In the genomic region with DNA sequence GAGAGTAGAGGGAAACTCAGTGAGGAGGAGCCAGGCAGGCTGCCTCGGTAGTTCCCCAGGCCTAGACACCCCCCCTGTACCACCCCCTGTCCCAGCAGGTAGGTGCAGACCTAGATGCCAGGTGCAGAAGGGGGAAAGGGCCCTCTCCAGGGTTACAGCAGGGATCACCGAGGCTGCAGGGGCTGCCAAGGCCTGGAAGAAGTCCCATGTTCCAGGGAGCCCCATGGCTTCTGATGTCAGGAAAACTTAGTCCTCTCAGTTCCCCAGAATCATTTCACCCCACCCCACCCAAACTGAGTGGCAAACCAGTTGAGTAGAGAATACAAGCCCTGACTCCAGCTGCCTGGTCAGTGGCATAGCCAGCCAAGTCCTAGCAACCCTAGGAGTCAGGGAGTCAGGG, we compare ENCODE assay signal across 14 cellular contexts. TPM values are rescaled to one million over a fixed set of nuclear protein-coding genes. Genes with fewer than 3 reads are reported as not detected.
DNase-seq lines count a peak whose midpoint lies in the region; ATAC-seq and TF ChIP-seq lines count a peak whose summit lies in the region.
"Had no signal": no experiment of that assay in that cellular context is flagged by ENCODE, and none has a peak within 500 bp of the region (broad histone marks: within the 10 kb centered on the region; RNA-seq: fewer than 3 reads in every experiment).

No MANE protein-coding gene starts in this region.

- TF ChIP-seq EP300 in SK-N-SH (IDR thresholded peaks at IDR 0.05; ENCODE audit: borderline replicate concordance in 1 of 2, low read depth in 1 of 2, low read length in 1 of 2): no peak

- H3K4me3 ChIP-seq in SK-N-SH (ENCODE audit: low read depth in 2 of 2, low read length in 1 of 2): peak overlapping the region in 1 of 2 experiments; percentile 59; a peak in 1 of 4 replicates
- no peak overlapping the region for H3K4me3 ChIP-seq in thoracic aorta

- H4K20me1 ChIP-seq in SK-N-SH (ENCODE audit: insufficient read depth): no peaks in the 10 kb centered on the region

- H3K9me3 ChIP-seq in SK-N-SH: no peaks in the 10 kb centered on the region
- no peaks in the 10 kb centered on the region for H3K9me3 ChIP-seq in thoracic aorta

- TF ChIP-seq RAD21 in SK-N-SH (IDR thresholded peaks at IDR 0.05; ENCODE audit: low read length): no peak

- CTCF ChIA-PET in SK-N-SH (lab: Yijun Ruan, JAX): interaction anchor here (1.4 to 61.6 kb wide), 6 partner anchors 11 to 75 kb away, joined by 3 to 1375 read pairs (median 125); a partner anchor contains a TSS

- peaks cover 12% of the 10 kb centered on the region for H3K79me2 ChIP-seq in SK-N-SH (ENCODE audit: insufficient read depth)

- H3K27ac ChIP-seq in SK-N-SH (ENCODE audit: low read depth in 2 of 2, low read length in 1 of 2) (peak overlapping the region; percentile 76 to 94; a peak in 3 of 4 replicates), thoracic aorta (peak overlapping the region; percentile 97 to 98)

- WGBS in SK-N-SH (ENCODE audit: low lambda C conversion rate): 77% methylated on average over 1 of the region's 2 CpGs

- H3K27ac Mint-ChIP-seq in brain (peak overlapping the region; percentile 91 to 99 (median 95)), nephron progenitor cell (peak overlapping the region; percentile 97)

- H3K9ac ChIP-seq in SK-N-SH: peak overlapping the region; percentile 90; the same call in 1 of the 2 replicates

- DNase-seq in SK-N-SH (no peak), nephron progenitor cell (no peak), thoracic aorta (ENCODE audit: low spot score) (no peak), mesenteric fat pad (ENCODE audit: low spot score) (no peak), NCI-H774 (lab: John Stamatoyannopoulos, UW) (no peak), OCI-M1 (lab: John Stamatoyannopoulos, UW) (no peak)
- DNase-seq: 8988T; activated CD8-positive, alpha-beta memory T cell treated with anti-CD3 and anti-CD28 coated beads for 24 hours; kidney; NCI-H446 had no signal

- no peak for TF ChIP-seq CTCF in SK-N-SH (IDR thresholded peaks at IDR 0.05)
- TF ChIP-seq CTCF in brain (conservative IDR thresholded peaks at IDR 0.05): no peak
- TF ChIP-seq CTCF in nephron progenitor cell (IDR thresholded peaks at IDR 0.05): no peak
- no peak for TF ChIP-seq CTCF in thoracic aorta (IDR thresholded peaks at IDR 0.05)

- H3K36me3 ChIP-seq in SK-N-SH (replicated peaks in 1 of 2; ENCODE audit: control insufficient read depth in 1 of 2, insufficient read depth in 2 of 2, low read length in 1 of 2) (peaks cover 14 to 27% of the 10 kb centered on the region in 2 experiments), thoracic aorta (peaks cover 25% of the 10 kb centered on the region)

- H3K4me3 Mint-ChIP-seq in brain (peak overlapping the region; percentile 20 to 82 (median 77)), nephron progenitor cell (peak overlapping the region; percentile 65)

- H3K4me1 ChIP-seq in SK-N-SH (ENCODE audit: control insufficient read depth in 1 of 2, insufficient read depth in 2 of 2, low read depth in 1 of 2, low read length in 1 of 2) (peaks cover 26 to 35% of the 10 kb centered on the region in 2 experiments; a peak in 3 of 4 replicates), thoracic aorta (ENCODE audit: control insufficient read depth in 1 of 2, low read depth in 2 of 2) (peaks cover 29 to 68% of the 10 kb centered on the region in 2 donors)

- no peak overlapping the region for H2AFZ ChIP-seq in SK-N-SH (ENCODE audit: low read depth)

- no peaks in the 10 kb centered on the region for H3K27me3 ChIP-seq in SK-N-SH (ENCODE audit: insufficient read depth)
- H3K27me3 ChIP-seq in thoracic aorta (replicated peaks; ENCODE audit: insufficient read depth): no peaks in the 10 kb centered on the region

- ATAC-seq in SK-N-SH treated with all-trans-retinoic acid at 6 μM for 48 hours (no peak), thoracic aorta (ENCODE audit: insufficient number of reproducible peaks, low FRiP score, low read depth) (no peak)

- POLR2A ChIA-PET in SK-N-SH (lab: Yijun Ruan, JAX): no interaction called here

- peaks cover 0 to 5% (median 0%) of the 10 kb centered on the region in 5 experiments for H3K9me3 Mint-ChIP-seq in brain
- H3K9me3 Mint-ChIP-seq in nephron progenitor cell: no peaks in the 10 kb centered on the region

- H3K36me3 Mint-ChIP-seq in brain (peaks cover 16% of the 10 kb centered on the region), nephron progenitor cell (ENCODE audit: low read depth) (peaks cover 11% of the 10 kb centered on the region)

- H3K27me3 Mint-ChIP-seq in brain: no peaks in the 10 kb centered on the region
- H3K27me3 Mint-ChIP-seq in nephron progenitor cell (ENCODE audit: low read depth, poor library complexity): peaks cover 2% of the 10 kb centered on the region

- no peaks in the 10 kb centered on the region for H3K9me2 ChIP-seq in SK-N-SH

- H3K4me2 ChIP-seq in SK-N-SH: peak overlapping the region; percentile 93

- peaks cover 48% of the 10 kb centered on the region for H3F3A ChIP-seq in SK-N-SH (replicated peaks; ENCODE audit: insufficient read depth)

- peaks cover 81% of the 10 kb centered on the region for H3K4me1 Mint-ChIP-seq in brain
- peaks cover 79% of the 10 kb centered on the region for H3K4me1 Mint-ChIP-seq in nephron progenitor cell

TF ChIP-seq in SK-N-SH, 30 proteins besides CTCF, POLR2A, EP300 and RAD21 (continues in another document):
- no peak for TF ChIP-seq ELF1 (IDR thresholded peaks at IDR 0.05)
- TF ChIP-seq TAF1 (IDR thresholded peaks at IDR 0.05; ENCODE audit: borderline replicate concordance, low read depth, low read length): no peak
- TF ChIP-seq GATA2 (CRISPR knock-in tag; IDR thresholded peaks at IDR 0.05): no peak
- TF ChIP-seq MEF2A (IDR thresholded peaks at IDR 0.05; ENCODE audit: borderline replicate concordance, low read depth): no peak
- TF ChIP-seq POLR2AphosphoS5 (IDR thresholded peaks at IDR 0.05; ENCODE audit: low read depth, low read length): no peak
- TF ChIP-seq RCOR1 (IDR thresholded peaks at IDR 0.05; ENCODE audit: low read length): no peak
- no peak for TF ChIP-seq YY1 (IDR thresholded peaks at IDR 0.05; ENCODE audit: low read depth)
- no peak for TF ChIP-seq CHD2 (IDR thresholded peaks at IDR 0.05; ENCODE audit: low read length, partially characterized antibody)
- no peak for TF ChIP-seq FOSL2 (IDR thresholded peaks at IDR 0.05; ENCODE audit: borderline replicate concordance, low read depth)
- TF ChIP-seq RXRA (IDR thresholded peaks at IDR 0.05; ENCODE audit: borderline replicate concordance, low read depth): no peak
- TF ChIP-seq, protein P1, sequence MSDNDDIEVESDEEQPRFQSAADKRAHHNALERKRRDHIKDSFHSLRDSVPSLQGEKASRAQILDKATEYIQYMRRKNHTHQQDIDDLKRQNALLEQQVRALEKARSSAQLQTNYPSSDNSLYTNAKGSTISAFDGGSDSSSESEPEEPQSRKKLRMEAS (IDR thresholded peaks at IDR 0.05; ENCODE audit: low read depth): no peak

TF ChIP-seq in SK-N-SH treated with all-trans-retinoic acid at 6 μM for 48 hours, 23 proteins besides CTCF, POLR2A, EP300 and RAD21 (continues in another document):
- TF ChIP-seq ZFP3 (CRISPR knock-in tag; IDR thresholded peaks at IDR 0.05) (no peak), ARNTL (CRISPR knock-in tag; IDR thresholded peaks at IDR 0.05; ENCODE audit: borderline replicate concordance, low read depth) (no peak), ZC3H10 (CRISPR knock-in tag; IDR thresholded peaks at IDR 0.05) (no peak), ESRRG (CRISPR knock-in tag; IDR thresholded peaks at IDR 0.05) (no peak), ZFP30 (CRISPR knock-in tag; IDR thresholded peaks at IDR 0.05) (no peak)

RNA-seq across cellular contexts. Expression of a gene that starts 7.4 kb away (rescaled TPM):
- polyA plus RNA-seq in SK-N-SH (2012; rRNA removed): 12.4 and 14.9 TPM in 2 replicates
- polyA plus RNA-seq in SK-N-SH (2012; cell fraction: cytosol; rRNA removed): 3.4 and 5.3 TPM in 2 replicates
- 83.1 and 135 TPM in 2 replicates for polyA plus RNA-seq in SK-N-SH (2012; cell fraction: nucleus; rRNA removed)
- polyA plus RNA-seq in brain (ENCODE audit: insufficient read depth, low read depth, low replicate concordance): 60.5 TPM
- 10 to 100 TPM; 53.6 to 57.2 TPM for total RNA-seq in thoracic aorta
- total RNA-seq in mesenteric fat pad: 22.1 TPM

RNA-seq across cellular contexts. Expression of a gene that starts 17.4 kb away (rescaled TPM):
- polyA plus RNA-seq in SK-N-SH (2012; rRNA removed) (0.03 TPM in 1 of 2 replicates, not detected in the other), brain (ENCODE audit: insufficient read depth, low read depth, low replicate concordance) (0.51 TPM)
- polyA plus RNA-seq in SK-N-SH (2012; cell fraction: cytosol; rRNA removed): not detected in 2 replicates
- polyA plus RNA-seq in SK-N-SH (2012; cell fraction: nucleus; rRNA removed): 0.13 and 0.21 TPM in 2 replicates
- total RNA-seq in thoracic aorta (not detected), mesenteric fat pad (not detected)
- total RNA-seq: H4, LHCN-M2 had no signal

RNA-seq across cellular contexts. Expression of a gene that starts 25.5 kb away (rescaled TPM):
- polyA plus RNA-seq in SK-N-SH (2012; rRNA removed) (641 and 649 TPM in 2 replicates), brain (ENCODE audit: insufficient read depth, low read depth, low replicate concordance) (348 TPM)
- 388 and 495 TPM in 2 replicates for polyA plus RNA-seq in SK-N-SH (2012; cell fraction: cytosol; rRNA removed)
- 361 and 439 TPM in 2 replicates for polyA plus RNA-seq in SK-N-SH (2012; cell fraction: nucleus; rRNA removed)
- total RNA-seq in thoracic aorta (100 to 1,000 TPM; 183 to 337 TPM), mesenteric fat pad (309 TPM)

RNA-seq across cellular contexts. Expression of a gene that starts 30.7 kb away (rescaled TPM):
- polyA plus RNA-seq in SK-N-SH (2012; rRNA removed): 52.4 and 73.2 TPM in 2 replicates
- 28.8 and 46.5 TPM in 2 replicates for polyA plus RNA-seq in SK-N-SH (2012; cell fraction: cytosol; rRNA removed)
- 222 and 253 TPM in 2 replicates for polyA plus RNA-seq in SK-N-SH (2012; cell fraction: nucleus; rRNA removed)
- polyA plus RNA-seq in brain (ENCODE audit: insufficient read depth, low read depth, low replicate concordance): 16.7 TPM
- 100 to 1,000 TPM in 1 of 2 donors, 10 to 100 TPM in 1; 43.3 to 118 TPM for total RNA-seq in thoracic aorta
- 105 TPM for total RNA-seq in mesenteric fat pad

RNA-seq across cellular contexts. Expression of a gene that starts 37.7 kb away (rescaled TPM):
- 7.8 and 8.4 TPM in 2 replicates for polyA plus RNA-seq in SK-N-SH (2012; rRNA removed)
- polyA plus RNA-seq in SK-N-SH (2012; cell fraction: cytosol; rRNA removed): 3.1 and 5.6 TPM in 2 replicates
- polyA plus RNA-seq in SK-N-SH (2012; cell fraction: nucleus; rRNA removed): 8.7 and 10.0 TPM in 2 replicates
- 4.2 TPM for polyA plus RNA-seq in brain (ENCODE audit: insufficient read depth, low read depth, low replicate concordance)
- 1 to 10 TPM in 1 of 2 donors, under 1 TPM in 1; 0.35 to 1.4 TPM for total RNA-seq in thoracic aorta
- total RNA-seq in mesenteric fat pad: 1.4 TPM
